20 cellular contexts compared by ENCODE assay signal in genomic region chr1:151819951-151820623, GRCh38. TPM values are rescaled to one million over a fixed set of nuclear protein-coding genes. Genes with fewer than 3 reads are reported as not detected.
A peak's percentile ranks its signal among the peaks of the same experiment; 100 is the strongest.
DNase-seq lines count a peak whose midpoint lies in the region; ATAC-seq and TF ChIP-seq lines count a peak whose summit lies in the region.
"Had no signal": no experiment of that assay in that cellular context is flagged by ENCODE, and none has a peak within 500 bp of the region (broad histone marks: within the 10 kb centered on the region; RNA-seq: fewer than 3 reads in every experiment).

No MANE protein-coding gene starts in this region.

- H3K27me3 Mint-ChIP-seq in CD4-positive, alpha-beta T cell = no peaks in the 10 kb centered on the region
- H3K27me3 Mint-ChIP-seq: activated naive CD4-positive, alpha-beta T cell treated with anti-CD3 and anti-CD28 coated beads, Interleukin-2, amount 50 U/mL, for 24 hours had no signal

- no peak overlapping the region for H3K4me3 Mint-ChIP-seq in CD4-positive, alpha-beta T cell
- H3K4me3 Mint-ChIP-seq: activated naive CD4-positive, alpha-beta T cell treated with anti-CD3 and anti-CD28 coated beads, Interleukin-2, amount 50 U/mL, for 24 hours; stimulated activated memory B cell treated with anti-CD40 and anti-IgM and Interleukin-4, amounts not matched to agents 10 μg/mL and 1 μg/mL and 100 μg/mL, for 72 hours had no signal

- no peaks in the 10 kb centered on the region for H3K27me3 ChIP-seq in CD4-positive, alpha-beta T cell (ENCODE audit: control insufficient read depth, insufficient read depth, low read length)
- H3K27me3 ChIP-seq in RWPE2 (ENCODE audit: insufficient read depth, poor library complexity, severe bottlenecking) = no peaks in the 10 kb centered on the region
- H3K27me3 ChIP-seq: heart left ventricle, right atrium auricular region had no signal

- H3K4me1 Mint-ChIP-seq in CD4-positive, alpha-beta T cell (ENCODE audit: low read depth) = peaks cover 79% of the 10 kb centered on the region

- POLR2A ChIA-PET in CD4-positive, alpha-beta T cell (lab: Charles Lee) = interaction anchor here (0.7 to 1.9 kb wide), 5 partner anchors 10 to 30 kb away, joined by 3 to 12 read pairs (median 5); partner anchors contain the start of genes C2CD4D and TDRKH

- intact Hi-C loops in CD4-positive, alpha-beta T cell (cut with DNase I, micrococcal nuclease) = no loop called here

- no peaks in the 10 kb centered on the region for H3K36me3 ChIP-seq in RWPE2 (ENCODE audit: low read depth)
- H3K36me3 ChIP-seq: right atrium auricular region had no signal

- no peak overlapping the region for H3K4me3 ChIP-seq in RWPE2 (ENCODE audit: severe bottlenecking)
- H3K4me3 ChIP-seq in foreskin fibroblast (ENCODE audit: low read depth in 1 of 2, low read length in 2 of 2) = no peak overlapping the region
- H3K4me3 ChIP-seq: heart left ventricle, right atrium auricular region had no signal

- H3K4me1 ChIP-seq in RWPE2 (ENCODE audit: insufficient read depth, poor library complexity, severe bottlenecking) = peaks cover 7% of the 10 kb centered on the region
- H3K4me1 ChIP-seq: right atrium auricular region had no signal

- in situ Hi-C loops in KBM-7 (cut with MboI; ENCODE audit: low pct_unique_long_range_greater_than_20kb, low sequenced_read_pairs) = no loop called here

- no peak overlapping the region for H3K27ac ChIP-seq in CD4-positive, alpha-beta T cell (ENCODE audit: low read depth, low read length)
- no peak overlapping the region for H3K27ac ChIP-seq in RWPE2 (ENCODE audit: poor library complexity, severe bottlenecking)
- H3K27ac ChIP-seq: C4-2B, epithelial cell of prostate, heart left ventricle, right atrium auricular region had no signal

- DNase-seq in A172 (ENCODE audit: low spot score) = peak; percentile 41
- no peak for DNase-seq in CD4-positive, alpha-beta T cell
- no peak for DNase-seq in RWPE2 (ENCODE audit: low spot score)
- peak; percentile 6 to 25 for DNase-seq in foreskin fibroblast
- DNase-seq in KBM-7 = no peak
- no peak for DNase-seq in 8988T
- DNase-seq in GM19240 (ENCODE audit: insufficient read length, low spot score) = no peak
- no peak for DNase-seq in NCI-H1092 treated with DMSO at 0.1 percent for 48 hours (lab: John Stamatoyannopoulos, UW)
- DNase-seq: heart left ventricle; IMR-90; stimulated activated CD4-positive, alpha-beta T cell treated with anti-CD3 and anti-CD28 coated beads, Interleukin-4, amount 100 ng/mL, for 24 hours had no signal

- H3K9me3 Mint-ChIP-seq in CD4-positive, alpha-beta T cell = no peaks in the 10 kb centered on the region
- H3K9me3 Mint-ChIP-seq: activated naive CD4-positive, alpha-beta T cell treated with anti-CD3 and anti-CD28 coated beads, Interleukin-2, amount 50 U/mL, for 24 hours; stimulated activated memory B cell treated with anti-CD40 and anti-IgM and Interleukin-4, amounts not matched to agents 10 μg/mL and 1 μg/mL and 100 μg/mL, for 72 hours had no signal

- no peaks in the 10 kb centered on the region for H3K36me3 Mint-ChIP-seq in CD4-positive, alpha-beta T cell (ENCODE audit: low read depth)
- H3K36me3 Mint-ChIP-seq: activated naive CD4-positive, alpha-beta T cell treated with anti-CD3 and anti-CD28 coated beads, Interleukin-2, amount 50 U/mL, for 24 hours; stimulated activated memory B cell treated with anti-CD40 and anti-IgM and Interleukin-4, amounts not matched to agents 10 μg/mL and 1 μg/mL and 100 μg/mL, for 72 hours had no signal

- peak overlapping the region; percentile 75 for H3K27ac Mint-ChIP-seq in CD4-positive, alpha-beta T cell
- H3K27ac Mint-ChIP-seq: activated naive CD4-positive, alpha-beta T cell treated with anti-CD3 and anti-CD28 coated beads, Interleukin-2, amount 50 U/mL, for 24 hours; stimulated activated memory B cell treated with anti-CD40 and anti-IgM and Interleukin-4, amounts not matched to agents 10 μg/mL and 1 μg/mL and 100 μg/mL, for 72 hours had no signal

- no peak for ATAC-seq in CD4-positive, alpha-beta T cell (ENCODE audit: poor library complexity)
- ATAC-seq in RWPE2 (ENCODE audit: low read depth) = peak; percentile 68
- ATAC-seq: stimulated activated memory B cell treated with anti-CD40 and anti-IgM and Interleukin-4, amounts not matched to agents 10 μg/mL and 1 μg/mL and 100 μg/mL, for 72 hours had no signal

- CTCF ChIA-PET in CD4-positive, alpha-beta T cell (lab: Charles Lee) = interaction anchor here (0.9 to 1.4 kb wide), 2 partner anchors 30 to 638 kb away, joined by 3 read pairs; partner anchors contain the start of gene TDRKH

- TF ChIP-seq CTCF in CD4-positive, alpha-beta T cell (IDR thresholded peaks at IDR 0.05) = no peak
- TF ChIP-seq CTCF in RWPE2 (IDR thresholded peaks at IDR 0.05; ENCODE audit: poor library complexity, severe bottlenecking) (no peak), foreskin fibroblast (IDR thresholded peaks at IDR 0.05; ENCODE audit: low read depth, low read length) (no peak)

- no peaks in the 10 kb centered on the region for H3K9me3 ChIP-seq in CD4-positive, alpha-beta T cell (ENCODE audit: control insufficient read depth, low read length)
- no peaks in the 10 kb centered on the region for H3K9me3 ChIP-seq in RWPE2 (ENCODE audit: severe bottlenecking)
- H3K9me3 ChIP-seq: heart left ventricle, right atrium auricular region had no signal

RNA-seq across cellular contexts. Expression of gene RORC, which starts 11.5 kb away (rescaled TPM):
- 0.12 and 0.14 TPM in 2 replicates for total RNA-seq in A172 (2014; rRNA removed; shearing (Covaris generic))
- 1 to 10 TPM; 3.6 to 3.7 TPM for total RNA-seq in CD4-positive, alpha-beta T cell
- total RNA-seq: G401, IMR-90 had no signal

RNA-seq across cellular contexts. Expression of gene LINGO4, which starts 14.9 kb away (rescaled TPM):
- not detected in 2 replicates for total RNA-seq in A172 (2014; rRNA removed; shearing (Covaris generic))
- under 1 TPM; 0.06 to 0.16 TPM for total RNA-seq in CD4-positive, alpha-beta T cell
- total RNA-seq: cerebellum; G401; IMR-90; kidney epithelial cell; T-helper 2 cell treated with Interferon-gamma antibody and Interleukin-4, amounts not matched to agents 100 ng/mL and 5 ng/mL, for 36 hours had no signal

RNA-seq across cellular contexts. Expression of gene C2CD4D, which starts 19.5 kb away (rescaled TPM):
- not detected in 2 replicates for total RNA-seq in A172 (2014; rRNA removed; shearing (Covaris generic))
- total RNA-seq in CD4-positive, alpha-beta T cell = under 1 TPM; 0.75 to 0.88 TPM
- total RNA-seq: cerebellum, G401, IMR-90, right atrium auricular region had no signal

RNA-seq across cellular contexts. Expression of gene TDRKH, which starts 29.8 kb away (rescaled TPM):
- total RNA-seq in A172 (2014; rRNA removed; shearing (Covaris generic)) = 24.2 and 25.1 TPM in 2 replicates
- total RNA-seq in CD4-positive, alpha-beta T cell = 1 to 10 TPM; 6.1 to 6.4 TPM

RNA-seq across cellular contexts. Expression of gene THEM5, which starts 33.4 kb away (rescaled TPM):
- total RNA-seq in A172 (2014; rRNA removed; shearing (Covaris generic)) = not detected in 2 replicates
- total RNA-seq in CD4-positive, alpha-beta T cell = not detected
- total RNA-seq: cerebellum; G401; IMR-90; kidney epithelial cell; right atrium auricular region; T-helper 2 cell treated with Interferon-gamma antibody and Interleukin-4, amounts not matched to agents 100 ng/mL and 5 ng/mL, for 36 hours had no signal

Comparison
In these comparisons a context has a peak if more than half of its experiments do, and no peak if none do; other contexts are left out.
1. DNase-seq: peak in A172 (single experiment) and foreskin fibroblast (2 of 2); none in CD4-positive, alpha-beta T cell (0 of 10), RWPE2 (single experiment), KBM-7 (single experiment), 8988T (single experiment), GM19240 (single experiment) and NCI-H1092 treated with DMSO at 0.1 percent for 48 hours (single experiment).